ENCODE assay signal across 22 cellular contexts in genomic region chr10:124956764-124957163, GRCh38.
"Had no signal": no experiment of that assay in that cellular context is flagged by ENCODE, and none has a peak within 500 bp of the region (broad histone marks: within the 10 kb centered on the region; RNA-seq: fewer than 3 reads in every experiment).

No MANE protein-coding gene starts in this region.

- H3K4me2 ChIP-seq: smooth muscle cell had no signal

- H3K9me3 Mint-ChIP-seq: activated CD4-positive, alpha-beta memory T cell treated with anti-CD3 and anti-CD28 coated beads, Interleukin-2, amount 10 ng/mL, durations not matched to agents 7 days and 5 days; activated CD4-positive, alpha-beta T cell treated with anti-CD3 and anti-CD28 coated beads, Interleukin-2, amount 10 ng/mL, durations not matched to agents 24 days and 14 days; activated naive CD4-positive, alpha-beta T cell treated with anti-CD3 and anti-CD28 coated beads, Interleukin-2, amount 50 U/mL, for 72 hours; naive B cell; stimulated activated memory B cell treated with anti-CD40 and anti-IgM and Interleukin-4, amounts not matched to agents 10 μg/mL and 1 μg/mL and 100 μg/mL, for 72 hours had no signal

- H3K27me3 Mint-ChIP-seq: activated CD4-positive, alpha-beta memory T cell treated with anti-CD3 and anti-CD28 coated beads, Interleukin-2, amount 10 ng/mL, durations not matched to agents 7 days and 5 days; activated CD4-positive, alpha-beta T cell treated with anti-CD3 and anti-CD28 coated beads, Interleukin-2, amount 10 ng/mL, durations not matched to agents 24 days and 14 days; naive B cell; stimulated activated memory B cell treated with anti-CD40 and anti-IgM and Interleukin-4, amounts not matched to agents 10 μg/mL and 1 μg/mL and 100 μg/mL, for 72 hours had no signal

- H3K27me3 ChIP-seq: esophagus squamous epithelium, pancreas, testis, uterus had no signal

- H3K27ac ChIP-seq: coronary artery, esophagus squamous epithelium, lower lobe of right lung, pancreas, testis, uterus, VCaP had no signal

- ATAC-seq: activated CD4-positive, CD25-positive, alpha-beta regulatory T cell treated with anti-CD3 and anti-CD28 coated beads, Interleukin-2, amount 50 U/mL, for 24 hours; activated naive CD4-positive, alpha-beta T cell treated with anti-CD3 and anti-CD28 coated beads, Interleukin-2, amount 50 U/mL, for 72 hours; left colon; right cardiac atrium; stimulated activated memory B cell treated with anti-CD40 and anti-IgM and Interleukin-4, amounts not matched to agents 10 μg/mL and 1 μg/mL and 100 μg/mL, for 72 hours had no signal

- H3K36me3 ChIP-seq: lower lobe of right lung, pancreas, uterus had no signal

- H3K9me3 ChIP-seq: esophagus squamous epithelium, lower lobe of right lung, pancreas, testis, uterus had no signal

- DNase-seq: activated CD4-positive, alpha-beta memory T cell treated with anti-CD3 and anti-CD28 coated beads, Interleukin-2, amount 10 ng/mL, durations not matched to agents 7 days and 5 days; activated CD4-positive, alpha-beta T cell treated with anti-CD3 and anti-CD28 coated beads, Interleukin-2, amount 10 ng/mL, durations not matched to agents 24 days and 14 days; activated gamma-delta T cell; cerebellar nuclear complex; esophagus squamous epithelium; left colon; lower lobe of right lung; mesendoderm; naive B cell; pancreas; right cardiac atrium; stimulated activated CD4-positive, alpha-beta T cell treated with anti-CD3 and anti-CD28 coated beads, Interleukin-15, amount 100 ng/mL, for 24 hours; T-helper 2 cell; testis; trophoblast cell; uterus had no signal

- H3K36me3 Mint-ChIP-seq: activated naive CD4-positive, alpha-beta T cell treated with anti-CD3 and anti-CD28 coated beads, Interleukin-2, amount 50 U/mL, for 72 hours had no signal

- H3K4me3 ChIP-seq: coronary artery, esophagus squamous epithelium, lower lobe of right lung, pancreas, smooth muscle cell, testis, uterus had no signal

- H3K4me3 Mint-ChIP-seq: activated CD4-positive, alpha-beta memory T cell treated with anti-CD3 and anti-CD28 coated beads, Interleukin-2, amount 10 ng/mL, durations not matched to agents 7 days and 5 days; activated CD4-positive, alpha-beta T cell treated with anti-CD3 and anti-CD28 coated beads, Interleukin-2, amount 10 ng/mL, durations not matched to agents 24 days and 14 days; stimulated activated memory B cell treated with anti-CD40 and anti-IgM and Interleukin-4, amounts not matched to agents 10 μg/mL and 1 μg/mL and 100 μg/mL, for 72 hours had no signal

- H3K27ac Mint-ChIP-seq: activated CD4-positive, alpha-beta memory T cell treated with anti-CD3 and anti-CD28 coated beads, Interleukin-2, amount 10 ng/mL, durations not matched to agents 7 days and 5 days; activated CD4-positive, alpha-beta T cell treated with anti-CD3 and anti-CD28 coated beads, Interleukin-2, amount 10 ng/mL, durations not matched to agents 24 days and 14 days; activated naive CD4-positive, alpha-beta T cell treated with anti-CD3 and anti-CD28 coated beads, Interleukin-2, amount 50 U/mL, for 72 hours; stimulated activated memory B cell treated with anti-CD40 and anti-IgM and Interleukin-4, amounts not matched to agents 10 μg/mL and 1 μg/mL and 100 μg/mL, for 72 hours had no signal
